Comparison of ENCODE assay signal across 5 cellular contexts in genomic region chr2:231869016-231869415, GRCh38. TPM values are rescaled to one million over a fixed set of nuclear protein-coding genes. Genes with fewer than 3 reads are reported as not detected.
"Had no signal": no experiment of that assay in that cellular context is flagged by ENCODE, and none has a peak within 500 bp of the region (broad histone marks: within the 10 kb centered on the region; RNA-seq: fewer than 3 reads in every experiment).

No MANE protein-coding gene starts in this region.

RNA-seq across cellular contexts. Expression of gene NPPC, which starts 57.2 kb away (rescaled TPM):
- total RNA-seq: HT-29, HT1080, K562 had no signal
- polyA plus RNA-seq: HepG2, IgD-negative memory B cell, K562 had no signal
